In the genomic region with DNA sequence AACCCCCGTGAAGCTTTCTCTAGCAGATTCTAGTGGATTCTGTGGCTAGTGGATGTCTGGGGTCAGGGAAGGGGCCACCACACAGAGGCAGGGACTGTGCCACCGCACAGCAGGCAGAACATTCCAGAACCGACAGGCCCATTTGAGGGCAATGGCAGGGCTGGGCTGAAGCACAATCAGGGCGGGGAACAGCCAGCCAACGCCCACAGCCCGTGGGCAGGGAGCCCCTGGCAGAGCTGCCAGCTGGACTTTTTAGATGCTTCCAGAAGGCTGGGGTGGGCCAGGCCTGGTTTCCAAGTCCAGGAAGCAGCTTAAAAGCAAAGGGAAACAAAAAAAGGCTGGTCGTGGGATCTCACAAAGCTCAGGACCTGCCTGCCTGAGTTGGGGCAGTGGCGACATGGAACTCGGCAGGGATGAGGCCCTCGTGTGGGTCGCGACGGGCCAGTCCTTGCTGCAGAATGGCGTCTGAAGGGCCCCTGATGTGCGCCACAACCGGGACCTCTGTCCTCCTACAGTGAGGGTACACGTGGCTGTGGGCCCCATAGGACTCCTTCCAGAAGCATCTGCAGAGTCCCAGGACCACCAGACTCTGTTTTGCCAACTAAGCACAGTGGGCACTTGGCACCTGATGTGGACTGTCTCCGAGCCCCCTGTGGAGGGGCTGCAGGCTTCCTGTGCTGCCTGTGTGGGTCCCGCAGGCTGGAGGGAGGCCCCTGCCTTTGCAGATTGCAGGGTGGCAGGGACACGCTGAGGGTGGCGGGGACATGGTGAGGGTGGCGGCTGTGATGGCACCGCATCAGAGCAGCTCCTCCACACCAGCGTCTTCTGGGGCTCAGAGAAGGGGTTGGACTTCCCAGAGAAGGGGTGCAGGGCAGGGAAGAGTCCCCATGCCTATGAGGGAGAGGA, we compare ENCODE assay signal across 1 cellular context.
TF ChIP-seq lines count a peak whose summit lies in the region.

No MANE protein-coding gene starts in this region.

TF ChIP-seq in IMR-90, 13 proteins besides CTCF, POLR2A, EP300 and RAD21:
- TF ChIP-seq RFX5 (IDR thresholded peaks at IDR 0.05; ENCODE audit: low read depth, low read length) (no peak), BHLHE40 (IDR thresholded peaks at IDR 0.05; ENCODE audit: low read depth, low read length) (no peak), MAZ (IDR thresholded peaks at IDR 0.05; ENCODE audit: borderline replicate concordance, low read depth, low read length) (no peak), RCOR1 (IDR thresholded peaks at IDR 0.05; ENCODE audit: insufficient replicate concordance, low read length) (no peak), CHD1 (IDR thresholded peaks at IDR 0.05; ENCODE audit: low read depth, low read length) (no peak), NFE2L2 (IDR thresholded peaks at IDR 0.05; ENCODE audit: low read depth, low read length) (no peak), FOS (IDR thresholded peaks at IDR 0.05; ENCODE audit: low read depth, low read length) (no peak), SMC3 (IDR thresholded peaks at IDR 0.05; ENCODE audit: low read depth, low read length) (no peak)
- TF ChIP-seq, protein P1, sequence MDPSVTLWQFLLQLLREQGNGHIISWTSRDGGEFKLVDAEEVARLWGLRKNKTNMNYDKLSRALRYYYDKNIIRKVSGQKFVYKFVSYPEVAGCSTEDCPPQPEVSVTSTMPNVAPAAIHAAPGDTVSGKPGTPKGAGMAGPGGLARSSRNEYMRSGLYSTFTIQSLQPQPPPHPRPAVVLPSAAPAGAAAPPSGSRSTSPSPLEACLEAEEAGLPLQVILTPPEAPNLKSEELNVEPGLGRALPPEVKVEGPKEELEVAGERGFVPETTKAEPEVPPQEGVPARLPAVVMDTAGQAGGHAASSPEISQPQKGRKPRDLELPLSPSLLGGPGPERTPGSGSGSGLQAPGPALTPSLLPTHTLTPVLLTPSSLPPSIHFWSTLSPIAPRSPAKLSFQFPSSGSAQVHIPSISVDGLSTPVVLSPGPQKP (IDR thresholded peaks at IDR 0.05; ENCODE audit: borderline replicate concordance, low read depth, low read length), result no peak
